23 cellular contexts compared by ENCODE assay signal in the genomic region with DNA sequence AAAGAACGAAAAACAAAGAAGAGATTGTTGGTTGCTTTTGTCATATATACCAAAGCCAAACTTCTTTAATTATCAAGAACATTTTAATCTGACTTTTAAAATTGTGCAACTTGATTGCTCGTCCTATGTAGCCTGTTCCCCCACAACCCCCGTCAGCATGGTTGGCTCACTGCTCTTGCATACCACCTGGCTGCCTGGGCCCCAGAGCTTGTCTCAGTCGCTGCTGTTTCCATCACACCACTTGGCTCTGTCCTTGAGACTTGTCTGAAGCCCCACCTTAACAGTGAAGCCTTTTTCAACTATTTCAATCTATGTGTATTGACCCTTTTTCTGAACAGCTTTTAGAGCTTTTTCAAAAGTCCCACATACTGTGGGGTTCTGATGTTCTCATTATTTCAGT.
"Had no signal": no experiment of that assay in that cellular context is flagged by ENCODE, and none has a peak within 500 bp of the region (broad histone marks: within the 10 kb centered on the region; RNA-seq: fewer than 3 reads in every experiment).

No MANE protein-coding gene starts in this region.

- H3K4me3 Mint-ChIP-seq: dendritic cell treated with granulocyte-macrophage colony-stimulating factor and Interleukin-4, amounts not matched to agents 40 ng/mL and 50 ng/mL, for 4 days; naive thymus-derived CD4-positive, alpha-beta T cell; nephron progenitor cell; stimulated activated memory B cell treated with anti-CD40 and anti-IgM and Interleukin-4, amounts not matched to agents 10 μg/mL and 1 μg/mL and 100 μg/mL, for 72 hours; stimulated activated naive CD8-positive, alpha-beta T cell treated with anti-CD3 and anti-CD28 coated beads, Interleukin-15, amount 100 ng/mL, for 72 hours had no signal

- H3K4me3 ChIP-seq: left lung, lung, prostate gland, spleen, thoracic aorta, transverse colon had no signal

- H3K9me3 ChIP-seq: left lung, prostate gland, spleen, thoracic aorta, transverse colon had no signal

- H3K4me1 Mint-ChIP-seq: stimulated activated memory B cell treated with anti-CD40 and anti-IgM and Interleukin-4, amounts not matched to agents 10 μg/mL and 1 μg/mL and 100 μg/mL, for 72 hours; stimulated activated naive CD8-positive, alpha-beta T cell treated with anti-CD3 and anti-CD28 coated beads, Interleukin-15, amount 100 ng/mL, for 72 hours had no signal

- ATAC-seq: foreskin keratinocyte; left lung; naive thymus-derived CD4-positive, alpha-beta T cell; sciatic nerve; stimulated activated memory B cell treated with anti-CD40 and anti-IgM and Interleukin-4, amounts not matched to agents 10 μg/mL and 1 μg/mL and 100 μg/mL, for 72 hours; stimulated activated naive CD8-positive, alpha-beta T cell treated with anti-CD3 and anti-CD28 coated beads, Interleukin-15, amount 100 ng/mL, for 72 hours had no signal

- DNase-seq: cerebellar nuclear complex; erythroblast; head of caudate nucleus; hypothalamus; islet precursor cell; left lung; naive thymus-derived CD4-positive, alpha-beta T cell; nephron progenitor cell; spleen; stimulated activated CD4-positive, alpha-beta T cell treated with anti-CD3 and anti-CD28 coated beads, Interleukin-15, amount 100 ng/mL, for 24 hours; stimulated activated CD4-positive, alpha-beta T cell treated with anti-CD3 and anti-CD28 coated beads, Interleukin-1b, Interleukin-23, amount 100 ng/mL, for 48 hours; stimulated activated CD4-positive, alpha-beta T cell treated with anti-CD3 and anti-CD28 coated beads, Interleukin-4, amount 100 ng/mL, for 24 hours; stimulated activated naive CD8-positive, alpha-beta T cell treated with anti-CD3 and anti-CD28 coated beads, Interleukin-15, amount 100 ng/mL, for 72 hours; substantia nigra; transverse colon had no signal

- H3K36me3 Mint-ChIP-seq: naive thymus-derived CD4-positive, alpha-beta T cell; stimulated activated memory B cell treated with anti-CD40 and anti-IgM and Interleukin-4, amounts not matched to agents 10 μg/mL and 1 μg/mL and 100 μg/mL, for 72 hours had no signal

- H3K27me3 ChIP-seq: foreskin keratinocyte, left lung, spleen, transverse colon had no signal

- H3K36me3 ChIP-seq: left lung, prostate gland, spleen, thoracic aorta, transverse colon had no signal

- H2AFZ ChIP-seq: parathyroid adenoma had no signal

- H3K79me2 ChIP-seq: parathyroid adenoma had no signal

- H3K9me3 Mint-ChIP-seq: dendritic cell treated with granulocyte-macrophage colony-stimulating factor and Interleukin-4, amounts not matched to agents 40 ng/mL and 50 ng/mL, for 4 days; naive thymus-derived CD4-positive, alpha-beta T cell; nephron progenitor cell; stimulated activated memory B cell treated with anti-CD40 and anti-IgM and Interleukin-4, amounts not matched to agents 10 μg/mL and 1 μg/mL and 100 μg/mL, for 72 hours; stimulated activated naive CD8-positive, alpha-beta T cell treated with anti-CD3 and anti-CD28 coated beads, Interleukin-15, amount 100 ng/mL, for 72 hours had no signal

- H3K27me3 Mint-ChIP-seq: dendritic cell treated with granulocyte-macrophage colony-stimulating factor and Interleukin-4, amounts not matched to agents 40 ng/mL and 50 ng/mL, for 4 days; naive thymus-derived CD4-positive, alpha-beta T cell; stimulated activated memory B cell treated with anti-CD40 and anti-IgM and Interleukin-4, amounts not matched to agents 10 μg/mL and 1 μg/mL and 100 μg/mL, for 72 hours; stimulated activated naive CD8-positive, alpha-beta T cell treated with anti-CD3 and anti-CD28 coated beads, Interleukin-15, amount 100 ng/mL, for 72 hours had no signal

- H3K4me1 ChIP-seq: foreskin keratinocyte, left lung, parathyroid adenoma, prostate gland, spleen, transverse colon had no signal

- H3K27ac ChIP-seq: foreskin keratinocyte, left lung, parathyroid adenoma, prostate gland, spleen, thoracic aorta, transverse colon had no signal

- H3K27ac Mint-ChIP-seq: dendritic cell treated with granulocyte-macrophage colony-stimulating factor and Interleukin-4, amounts not matched to agents 40 ng/mL and 50 ng/mL, for 4 days; naive thymus-derived CD4-positive, alpha-beta T cell; nephron progenitor cell; stimulated activated memory B cell treated with anti-CD40 and anti-IgM and Interleukin-4, amounts not matched to agents 10 μg/mL and 1 μg/mL and 100 μg/mL, for 72 hours; stimulated activated naive CD8-positive, alpha-beta T cell treated with anti-CD3 and anti-CD28 coated beads, Interleukin-15, amount 100 ng/mL, for 72 hours had no signal

- H3K9ac ChIP-seq: parathyroid adenoma had no signal
